In genomic region chr7:145909956-145910611, GRCh38 we compare ENCODE assay signal across 12 cellular contexts.
DNase-seq lines count a peak whose midpoint lies in the region; ATAC-seq and TF ChIP-seq lines count a peak whose summit lies in the region.
"Had no signal": no experiment of that assay in that cellular context is flagged by ENCODE, and none has a peak within 500 bp of the region (broad histone marks: within the 10 kb centered on the region; RNA-seq: fewer than 3 reads in every experiment).

No MANE protein-coding gene starts in this region.

- no peaks in the 10 kb centered on the region for H3K27me3 Mint-ChIP-seq in endothelial cell (ENCODE audit: unreplicated experiment)

- ATAC-seq in GM19023 (IDR thresholded peaks at IDR 0.05; ENCODE audit: unreplicated experiment) (peak; percentile 53), HG02763 (IDR thresholded peaks at IDR 0.05; ENCODE audit: unreplicated experiment) (peak; percentile 68)
- ATAC-seq: GM23338 had no signal

- no peak overlapping the region for H3K4me3 Mint-ChIP-seq in endothelial cell (ENCODE audit: unreplicated experiment)
- H3K4me3 Mint-ChIP-seq: GM23338 had no signal

- peaks cover 3% of the 10 kb centered on the region for H3K9me3 Mint-ChIP-seq in endothelial cell (ENCODE audit: unreplicated experiment)

- DNase-seq in Kasumi-1 (lab: John Stamatoyannopoulos, UW) (peak; percentile 95 to 96), kidney tubule cell (ENCODE audit: low spot score) (peak; percentile 78), endothelial cell (ENCODE audit: low spot score) (no peak), NCI-H2029 treated with DMSO at 0.1 percent for 48 hours (lab: John Stamatoyannopoulos, UW) (no peak)
- no peak for DNase-seq in activated CD4-positive, CD25-positive, alpha-beta regulatory T cell (lab: John Stamatoyannopoulos, UW)
- DNase-seq in activated naive CD4-positive, alpha-beta T cell (lab: John Stamatoyannopoulos, UW), result no peak
- DNase-seq: central memory CD4-positive, alpha-beta T cell; SHP77 treated with DMSO at 0.1 percent for 48 hours; stimulated activated CD4-positive, alpha-beta T cell treated with anti-CD3 and anti-CD28 coated beads, Interleukin-2, amount 100 ng/mL, for 48 hours had no signal

- no peaks in the 10 kb centered on the region for H3K4me1 Mint-ChIP-seq in endothelial cell (ENCODE audit: unreplicated experiment)
- H3K4me1 Mint-ChIP-seq: GM23338 had no signal

- H3K27ac Mint-ChIP-seq in endothelial cell (ENCODE audit: unreplicated experiment), result no peak overlapping the region
- H3K27ac Mint-ChIP-seq: GM23338 had no signal

- H3K36me3 Mint-ChIP-seq in endothelial cell (ENCODE audit: low read depth, unreplicated experiment), result no peaks in the 10 kb centered on the region

- no peak for TF ChIP-seq CTCF in endothelial cell (IDR thresholded peaks at IDR 0.05; ENCODE audit: unreplicated experiment)

Comparison
In these comparisons a context has a peak if more than half of its experiments do, and no peak if none do; other contexts are left out.
1. DNase-seq: peak in Kasumi-1 (2 of 2) and kidney tubule cell (single experiment); none in endothelial cell (single experiment), NCI-H2029 treated with DMSO at 0.1 percent for 48 hours (single experiment), activated CD4-positive, CD25-positive, alpha-beta regulatory T cell (0 of 4) and activated naive CD4-positive, alpha-beta T cell (0 of 4).